28 cellular contexts compared by ENCODE assay signal in genomic region chr11:69416746-69417145, GRCh38.
DNase-seq lines count a peak whose midpoint lies in the region; ATAC-seq, FAIRE-seq and TF ChIP-seq lines count a peak whose summit lies in the region.
"Had no signal": no experiment of that assay in that cellular context is flagged by ENCODE, and none has a peak within 500 bp of the region (broad histone marks: within the 10 kb centered on the region; RNA-seq: fewer than 3 reads in every experiment).

No MANE protein-coding gene starts in this region.

- TF ChIP-seq EP300 in suprapubic skin (IDR thresholded peaks at IDR 0.05) = no peak

- peaks cover 23% of the 10 kb centered on the region for H3K9me1 ChIP-seq in IMR-90 (ENCODE audit: insufficient read depth, low read length)

- H3K27me3 ChIP-seq in IMR-90 (ENCODE audit: control insufficient read depth, insufficient read depth, low read length) (no peaks in the 10 kb centered on the region), thoracic aorta (replicated peaks; ENCODE audit: insufficient read depth) (no peaks in the 10 kb centered on the region), suprapubic skin (no peaks in the 10 kb centered on the region)
- H3K27me3 ChIP-seq: right lobe of liver, thyroid gland had no signal

- no peaks in the 10 kb centered on the region for H4K20me1 ChIP-seq in IMR-90 (ENCODE audit: insufficient read depth, low read length)

- no peak for FAIRE-seq in kidney (lab: Jason Lieb, UNC)
- FAIRE-seq: astrocyte had no signal

- peaks cover 19% of the 10 kb centered on the region for H3K4me1 ChIP-seq in IMR-90 (ENCODE audit: control insufficient read depth, insufficient read depth, low read length)
- peaks cover 0 to 14% of the 10 kb centered on the region in 2 donors for H3K4me1 ChIP-seq in kidney (ENCODE audit: control insufficient read depth in 1 of 2, insufficient read depth in 1 of 2, low read depth in 1 of 2, low read length in 2 of 2)
- peaks cover 16 to 51% of the 10 kb centered on the region in 2 donors for H3K4me1 ChIP-seq in thoracic aorta (ENCODE audit: control insufficient read depth in 1 of 2, low read depth in 2 of 2)
- H3K4me1 ChIP-seq in suprapubic skin = peaks cover 5% of the 10 kb centered on the region
- H3K4me1 ChIP-seq: parathyroid adenoma, right lobe of liver had no signal

- no peak for DNase-seq in IMR-90
- no peak for DNase-seq in SK-N-MC (ENCODE audit: low read depth, low spot score)
- DNase-seq in kidney = no peak
- no peak for DNase-seq in thoracic aorta (ENCODE audit: low spot score)
- no peak for DNase-seq in suprapubic skin (ENCODE audit: low spot score in 2 of 2)
- no peak for DNase-seq in ACHN
- no peak for DNase-seq in activated CD8-positive, alpha-beta T cell treated with anti-CD3 and anti-CD28 coated beads for 36 hours
- DNase-seq: activated CD8-positive, alpha-beta memory T cell treated with anti-CD3 and anti-CD28 coated beads, Interleukin-2, amount 10 ng/mL, durations not matched to agents 7 days and 5 days; activated T-cell treated with anti-CD3 and anti-CD28 coated beads, Interleukin-2, amount 50 U/mL, for 48 hours; Calu3; central memory CD4-positive, alpha-beta T cell; DMS79 treated with DMSO at 0.1 percent for 48 hours; effector memory CD8-positive, alpha-beta T cell; erythroblast; glutamatergic neuron; kidney glomerular epithelial cell; NCI-H1694; right lobe of liver; stimulated activated CD8-positive, alpha-beta memory T cell treated with anti-CD3 and anti-CD28 coated beads, Interleukin-4, amount 100 ng/mL, for 48 hours; T-helper 2 cell; thyroid gland had no signal

- H4K8ac ChIP-seq in IMR-90 (ENCODE audit: low read depth in 2 of 2, low read length in 2 of 2) = no peak overlapping the region; a peak in 1 of 4 replicates

- H3K27ac ChIP-seq in IMR-90 (ENCODE audit: insufficient read depth, low read length) (no peak overlapping the region), SK-N-MC (no peak overlapping the region), kidney (ENCODE audit: low read depth in 2 of 2, low read length in 2 of 2) (peak overlapping the region; percentile 9 to 59), thoracic aorta (peak overlapping the region; percentile 24 to 49), suprapubic skin (no peak overlapping the region)
- H3K27ac ChIP-seq: parathyroid adenoma, right lobe of liver had no signal

- POLR2A ChIA-PET in IMR-90 (lab: Charles Lee; ENCODE audit: unreplicated experiment) = no interaction called here
- POLR2A ChIA-PET in activated CD8-positive, alpha-beta T cell treated with anti-CD3 and anti-CD28 coated beads for 36 hours (lab: Charles Lee) = no interaction called here

- TF ChIP-seq POLR2A in IMR-90 (IDR thresholded peaks at IDR 0.05; ENCODE audit: low read depth, low read length) (no peak), suprapubic skin (IDR thresholded peaks at IDR 0.05) (no peak)

- no peaks in the 10 kb centered on the region for H3K4me1 Mint-ChIP-seq in activated CD8-positive, alpha-beta T cell treated with anti-CD3 and anti-CD28 coated beads for 36 hours (ENCODE audit: low read depth)
- H3K4me1 Mint-ChIP-seq: activated CD8-positive, alpha-beta memory T cell treated with anti-CD3 and anti-CD28 coated beads, Interleukin-2, amount 10 ng/mL, durations not matched to agents 7 days and 5 days had no signal

- H3K27ac Mint-ChIP-seq in activated CD8-positive, alpha-beta T cell treated with anti-CD3 and anti-CD28 coated beads for 36 hours = no peak overlapping the region
- H3K27ac Mint-ChIP-seq: activated CD8-positive, alpha-beta memory T cell treated with anti-CD3 and anti-CD28 coated beads, Interleukin-2, amount 10 ng/mL, durations not matched to agents 7 days and 5 days; CD14-positive monocyte; effector memory CD8-positive, alpha-beta T cell; natural killer cell treated with Interleukin-12 subunit alpha and Interleukin-12 subunit beta and Interleukin-15 and Interleukin-18, amount 100 ng/mL, for 72 hours; stimulated activated naive CD8-positive, alpha-beta T cell treated with anti-CD3 and anti-CD28 coated beads, Interleukin-15, Interleukin-2, amounts not matched to agents 100 ng/mL and 50 ng/mL, for 24 hours had no signal

- peak overlapping the region; percentile 1; the same call in 1 of the 3 replicates for H2BK15ac ChIP-seq in IMR-90 (ENCODE audit: low read depth, low read length)

- no TSS peak for BruUV-seq in IMR-90 (replicated peaks; lab: Mats Ljungman, UMichigan)

- dilution Hi-C loops in IMR-90 (cut with HindIII; ENCODE audit: low sequenced_read_pairs, unreplicated experiment) = no loop called here

- H2BK20ac ChIP-seq in IMR-90 (ENCODE audit: low read depth, low read length) = peak overlapping the region; percentile 67; the same call in 1 of the 2 replicates

- H3K4me3 ChIP-seq in IMR-90 (ENCODE audit: insufficient read depth, low read depth, low read length) (no peak overlapping the region), SK-N-MC (no peak overlapping the region), kidney (ENCODE audit: low read length in 2 of 2) (no peak overlapping the region), thoracic aorta (no peak overlapping the region), suprapubic skin (no peak overlapping the region)
- H3K4me3 ChIP-seq: lung, mucosa of descending colon, right lobe of liver, thyroid gland had no signal

- peak overlapping the region; percentile 2; the same call in 1 of the 2 replicates for H4K91ac ChIP-seq in IMR-90 (ENCODE audit: insufficient read depth, low read depth, low read length)

- TF ChIP-seq CTCF in IMR-90 (conservative IDR thresholded peaks at IDR 0.05; ENCODE audit: low read depth, low read length) = no peak
- TF ChIP-seq CTCF in kidney (IDR thresholded peaks at IDR 0.05; ENCODE audit: borderline replicate concordance, extremely low read depth, insufficient read depth) = no peak
- no peak for TF ChIP-seq CTCF in thoracic aorta (IDR thresholded peaks at IDR 0.05)
- TF ChIP-seq CTCF in suprapubic skin (IDR thresholded peaks at IDR 0.05) = no peak
- TF ChIP-seq CTCF in activated CD8-positive, alpha-beta T cell treated with anti-CD3 and anti-CD28 coated beads for 36 hours (IDR thresholded peaks at IDR 0.05) = no peak

- no peaks in the 10 kb centered on the region for H3K9me3 Mint-ChIP-seq in activated CD8-positive, alpha-beta T cell treated with anti-CD3 and anti-CD28 coated beads for 36 hours
- H3K9me3 Mint-ChIP-seq: effector memory CD8-positive, alpha-beta T cell; natural killer cell treated with Interleukin-12 subunit alpha and Interleukin-12 subunit beta and Interleukin-15 and Interleukin-18, amount 100 ng/mL, for 72 hours; stimulated activated naive CD8-positive, alpha-beta T cell treated with anti-CD3 and anti-CD28 coated beads, Interleukin-15, Interleukin-2, amounts not matched to agents 100 ng/mL and 50 ng/mL, for 24 hours had no signal

- peak overlapping the region; percentile 68 for H2AFZ ChIP-seq in IMR-90 (replicated peaks; ENCODE audit: low read length, poor library complexity)
- H2AFZ ChIP-seq: parathyroid adenoma had no signal

- peaks cover 0 to 22% of the 10 kb centered on the region in 2 experiments; a peak in 2 of 4 replicates for H3K79me1 ChIP-seq in IMR-90 (ENCODE audit: low read depth in 1 of 2, low read length in 2 of 2)

- no peak overlapping the region for H3K4me3 Mint-ChIP-seq in activated CD8-positive, alpha-beta T cell treated with anti-CD3 and anti-CD28 coated beads for 36 hours
- H3K4me3 Mint-ChIP-seq: activated CD8-positive, alpha-beta memory T cell treated with anti-CD3 and anti-CD28 coated beads, Interleukin-2, amount 10 ng/mL, durations not matched to agents 7 days and 5 days; effector memory CD8-positive, alpha-beta T cell; natural killer cell treated with Interleukin-12 subunit alpha and Interleukin-12 subunit beta and Interleukin-15 and Interleukin-18, amount 100 ng/mL, for 72 hours; stimulated activated naive CD8-positive, alpha-beta T cell treated with anti-CD3 and anti-CD28 coated beads, Interleukin-15, Interleukin-2, amounts not matched to agents 100 ng/mL and 50 ng/mL, for 24 hours had no signal

- no peak overlapping the region; the same call in 1 of the 2 replicates for H3K23ac ChIP-seq in IMR-90 (ENCODE audit: low read depth, low read length)

- H3K18ac ChIP-seq in IMR-90 (ENCODE audit: low read depth, low read length) = peak overlapping the region; percentile 0; the same call in 1 of the 2 replicates

- peak overlapping the region; percentile 13; the same call in 1 of the 2 replicates for H2AK5ac ChIP-seq in IMR-90 (ENCODE audit: low read depth, low read length)

- 0 out of 2 replicates have a peak overlapping the region, but pooled peaks have one; percentile 31 for H3K14ac ChIP-seq in IMR-90 (replicated peaks; ENCODE audit: low read depth, low read length)

- in situ Hi-C loops in IMR-90 (cut with MboI; ENCODE audit: low sequenced_read_pairs) = no loop called here
- in situ Hi-C loops in ACHN (cut with HindIII; ENCODE audit: low pct_ligation_motif_present, low pct_unique_long_range_greater_than_20kb, low sequenced_read_pairs) = no loop called here

- ATAC-seq in IMR-90 (ENCODE audit: low read depth) (no peak), thoracic aorta (ENCODE audit: insufficient number of reproducible peaks, low FRiP score, low read depth) (no peak)
- ATAC-seq in activated CD8-positive, alpha-beta T cell treated with anti-CD3 and anti-CD28 coated beads for 36 hours = no peak
- ATAC-seq: activated CD8-positive, alpha-beta memory T cell treated with anti-CD3 and anti-CD28 coated beads, Interleukin-2, amount 10 ng/mL, durations not matched to agents 7 days and 5 days; effector memory CD8-positive, alpha-beta T cell; mucosa of descending colon; natural killer cell treated with Interleukin-12 subunit alpha and Interleukin-12 subunit beta and Interleukin-15 and Interleukin-18, amount 100 ng/mL, for 72 hours had no signal

- no peak overlapping the region for H3K56ac ChIP-seq in IMR-90 (ENCODE audit: extremely low read depth, insufficient read depth, low read length)

- CTCF ChIA-PET in IMR-90 (lab: Yijun Ruan, JAX) = interaction anchor here (0.6 kb wide), 1 partner anchor 17 kb away, joined by 5 read pairs; no protein-coding TSS in a partner anchor
- CTCF ChIA-PET in activated CD8-positive, alpha-beta T cell treated with anti-CD3 and anti-CD28 coated beads for 36 hours (lab: Charles Lee) = no interaction called here

- no peak overlapping the region for H3K9ac ChIP-seq in IMR-90 (ENCODE audit: low read depth, low read length)
- H3K9ac ChIP-seq in SK-N-MC (ENCODE audit: insufficient read length) = peak overlapping the region; percentile 11
- no peak overlapping the region for H3K9ac ChIP-seq in kidney (ENCODE audit: low read length in 2 of 2)
- H3K9ac ChIP-seq: parathyroid adenoma had no signal

- peaks cover 4% of the 10 kb centered on the region for H3K27me3 Mint-ChIP-seq in activated CD8-positive, alpha-beta T cell treated with anti-CD3 and anti-CD28 coated beads for 36 hours

- WGBS in IMR-90 (ENCODE audit: extremely low coverage in 2 of 2, insufficient read length in 1 of 2), 2 experiments = no CpG with 5 or more reads among the region's 8 CpGs
- 65% methylated on average over 8 of the region's 8 CpGs for WGBS in suprapubic skin

- TF ChIP-seq RAD21 in IMR-90 (IDR thresholded peaks at IDR 0.05; ENCODE audit: low read length) = no peak

- H3K36me3 ChIP-seq in IMR-90 (ENCODE audit: control insufficient read depth, insufficient read depth, low read length) = no peaks in the 10 kb centered on the region
- H3K36me3 ChIP-seq in SK-N-MC (ENCODE audit: insufficient read depth, low read length) = no peaks in the 10 kb centered on the region
- no peaks in the 10 kb centered on the region for H3K36me3 ChIP-seq in kidney (ENCODE audit: control insufficient read depth in 1 of 2, insufficient read depth in 2 of 2, low read length in 2 of 2)
- H3K36me3 ChIP-seq in thoracic aorta = no peaks in the 10 kb centered on the region
- H3K36me3 ChIP-seq in suprapubic skin = no peaks in the 10 kb centered on the region
- H3K36me3 ChIP-seq: right lobe of liver, thyroid gland had no signal

- peak overlapping the region; percentile 71 for H2BK120ac ChIP-seq in IMR-90 (ENCODE audit: low read depth, low read length)

- H3K9me3 ChIP-seq in IMR-90 (ENCODE audit: control insufficient read depth, insufficient read depth, low read length) (no peaks in the 10 kb centered on the region), SK-N-MC (ENCODE audit: low read depth, low read length) (no peaks in the 10 kb centered on the region), kidney (ENCODE audit: control insufficient read depth in 1 of 2, low read length in 2 of 2) (no peaks in the 10 kb centered on the region), thoracic aorta (no peaks in the 10 kb centered on the region), suprapubic skin (no peaks in the 10 kb centered on the region)
- H3K9me3 ChIP-seq: mucosa of descending colon, right lobe of liver, thyroid gland had no signal

- intact Hi-C loops in IMR-90 (cut with micrococcal nuclease) (no loop called here), kidney (cut with DNase I) (no loop called here)
- intact Hi-C loops in activated CD8-positive, alpha-beta T cell treated with anti-CD3 and anti-CD28 coated beads for 36 hours (cut with micrococcal nuclease) = no loop called here

- H3K4ac ChIP-seq in IMR-90 (ENCODE audit: low read depth, low read length) = peak overlapping the region; percentile 86

- no peaks in the 10 kb centered on the region for H3K36me3 Mint-ChIP-seq in activated CD8-positive, alpha-beta T cell treated with anti-CD3 and anti-CD28 coated beads for 36 hours (ENCODE audit: low read depth)
- H3K36me3 Mint-ChIP-seq: activated CD8-positive, alpha-beta memory T cell treated with anti-CD3 and anti-CD28 coated beads, Interleukin-2, amount 10 ng/mL, durations not matched to agents 7 days and 5 days; CD14-positive monocyte; natural killer cell treated with Interleukin-12 subunit alpha and Interleukin-12 subunit beta and Interleukin-15 and Interleukin-18, amount 100 ng/mL, for 72 hours had no signal

- no peak overlapping the region for H2BK5ac ChIP-seq in IMR-90 (ENCODE audit: low read depth, low read length, poor library complexity, severe bottlenecking)

- no peak overlapping the region for H2AK9ac ChIP-seq in IMR-90 (replicated peaks; ENCODE audit: low read depth, low read length, poor library complexity)

- H3K4me2 ChIP-seq in IMR-90 (ENCODE audit: low read depth, low read length) = no peak overlapping the region

- H4K5ac ChIP-seq in IMR-90 (ENCODE audit: low read depth, low read length) = no peak overlapping the region

Comparison
In these comparisons a context has a peak if more than half of its experiments do, and no peak if none do; other contexts are left out.
1. H3K27ac ChIP-seq: peak in kidney (2 of 2) and thoracic aorta (2 of 2); none in IMR-90 (single experiment), SK-N-MC (single experiment) and suprapubic skin (single experiment).